Comparison of ENCODE assay signal across 8 cellular contexts in genomic region chr19:10111405-10111811, GRCh38. TPM values are rescaled to one million over a fixed set of nuclear protein-coding genes. Genes with fewer than 3 reads are reported as not detected.
DNase-seq lines count a peak whose midpoint lies in the region; TF ChIP-seq lines count a peak whose summit lies in the region.

Gene P2RY11, plus strand, starts transcription at chr19:10111693. Its CDS starts 29 bp downstream, at chr19:10111722.

- TF ChIP-seq POLR2A in stomach (IDR thresholded peaks at IDR 0.05): no peak

- H3K9me3 ChIP-seq in esophagus (ENCODE audit: control insufficient read depth in 2 of 2, insufficient read depth in 1 of 2, low read depth in 1 of 2, low read length in 1 of 2) (peaks cover 0 to 3% of the 10 kb centered on the region in 2 donors), stomach (no peaks in the 10 kb centered on the region)

- TF ChIP-seq CTCF in stomach (IDR thresholded peaks at IDR 0.05): no peak

- H3K4me1 ChIP-seq in esophagus (ENCODE audit: control insufficient read depth in 2 of 2, insufficient read depth in 2 of 2, low read length in 1 of 2): peaks cover 0 to 15% of the 10 kb centered on the region in 2 donors
- peaks cover 10 to 52% (median 37%) of the 10 kb centered on the region in 4 donors for H3K4me1 ChIP-seq in stomach

- H3K4me3 ChIP-seq in esophagus (ENCODE audit: low read depth in 1 of 2, low read length in 2 of 2): no peak within 1 kb of the TSS
- H3K4me3 ChIP-seq in stomach: no peak within 1 kb of the TSS

- TF ChIP-seq EP300 in stomach (IDR thresholded peaks at IDR 0.05): no peak

- H3K27ac Mint-ChIP-seq in activated CD4-positive, alpha-beta T cell treated with anti-CD3 and anti-CD28 coated beads, Interleukin-2, amount 10 ng/mL, durations not matched to agents 24 days and 14 days: peak within 1 kb of the TSS; percentile 91
- peak within 1 kb of the TSS; percentile 84 for H3K27ac Mint-ChIP-seq in T-helper 1 cell treated with Interleukin-12 subunit alpha and Interleukin-12 subunit beta and Interleukin-4 antibody, amounts not matched to agents 30 μg/mL and 1 μg/mL, for 36 hours

- H3K36me3 ChIP-seq in esophagus (ENCODE audit: control insufficient read depth in 2 of 2, insufficient read depth in 2 of 2, low read length in 1 of 2): peaks cover 19 to 62% of the 10 kb centered on the region in 2 donors
- H3K36me3 ChIP-seq in stomach: peaks cover 61 to 84% (median 73%) of the 10 kb centered on the region in 4 donors

- H3K9me3 Mint-ChIP-seq in activated CD4-positive, alpha-beta T cell treated with anti-CD3 and anti-CD28 coated beads, Interleukin-2, amount 10 ng/mL, durations not matched to agents 24 days and 14 days: no peaks in the 10 kb centered on the region
- H3K9me3 Mint-ChIP-seq in T-helper 1 cell treated with Interleukin-12 subunit alpha and Interleukin-12 subunit beta and Interleukin-4 antibody, amounts not matched to agents 30 μg/mL and 1 μg/mL, for 36 hours: no peaks in the 10 kb centered on the region

- H3K27me3 Mint-ChIP-seq in activated CD4-positive, alpha-beta T cell treated with anti-CD3 and anti-CD28 coated beads, Interleukin-2, amount 10 ng/mL, durations not matched to agents 24 days and 14 days: no peaks in the 10 kb centered on the region
- H3K27me3 Mint-ChIP-seq in T-helper 1 cell treated with Interleukin-12 subunit alpha and Interleukin-12 subunit beta and Interleukin-4 antibody, amounts not matched to agents 30 μg/mL and 1 μg/mL, for 36 hours (ENCODE audit: low read depth): no peaks in the 10 kb centered on the region

- H3K27ac ChIP-seq in esophagus (ENCODE audit: low read depth in 2 of 2, low read length in 1 of 2): peak within 1 kb of the TSS; percentile 14 to 36
- H3K27ac ChIP-seq in stomach: peak within 1 kb of the TSS in 4 of 5 donors; percentile 37 to 58 (median 42)

- peak within 1 kb of the TSS; percentile 74 for H3K4me3 Mint-ChIP-seq in activated CD4-positive, alpha-beta T cell treated with anti-CD3 and anti-CD28 coated beads, Interleukin-2, amount 10 ng/mL, durations not matched to agents 24 days and 14 days
- H3K4me3 Mint-ChIP-seq in T-helper 1 cell treated with Interleukin-12 subunit alpha and Interleukin-12 subunit beta and Interleukin-4 antibody, amounts not matched to agents 30 μg/mL and 1 μg/mL, for 36 hours: peak within 1 kb of the TSS; percentile 42

- H3K27me3 ChIP-seq in esophagus (ENCODE audit: control insufficient read depth in 1 of 2, insufficient read depth in 2 of 2, low read length in 2 of 2): no peaks in the 10 kb centered on the region
- no peaks in the 10 kb centered on the region for H3K27me3 ChIP-seq in stomach

- 45 to 52% methylated on average over 8 of the region's 8 CpGs for WGBS in esophagus, 2 donors
- WGBS in stomach, 5 donors: 57 to 72% (median 65%) methylated on average over 8 of the region's 8 CpGs

- DNase-seq in activated CD4-positive, alpha-beta T cell treated with anti-CD3 and anti-CD28 coated beads, Interleukin-2, amount 10 ng/mL, durations not matched to agents 24 days and 14 days: peak; percentile 73
- no peak for DNase-seq in activated CD4-positive, alpha-beta T cell treated with anti-CD3 and anti-CD28 coated beads, Interleukin-2, amount 50 U/mL, for 1 hour
- DNase-seq in stomach (no peak), glomerular visceral epithelial cell (ENCODE audit: extremely low spot score) (no peak), iPS-NIHi11 (ENCODE audit: low spot score) (no peak), COR-L47 (lab: John Stamatoyannopoulos, UW) (no peak)

- H3K36me3 Mint-ChIP-seq in activated CD4-positive, alpha-beta T cell treated with anti-CD3 and anti-CD28 coated beads, Interleukin-2, amount 10 ng/mL, durations not matched to agents 24 days and 14 days (ENCODE audit: low read depth): peaks cover 75% of the 10 kb centered on the region
- H3K36me3 Mint-ChIP-seq in T-helper 1 cell treated with Interleukin-12 subunit alpha and Interleukin-12 subunit beta and Interleukin-4 antibody, amounts not matched to agents 30 μg/mL and 1 μg/mL, for 36 hours (ENCODE audit: low read depth): peaks cover 37% of the 10 kb centered on the region

- H3K4me1 Mint-ChIP-seq in activated CD4-positive, alpha-beta T cell treated with anti-CD3 and anti-CD28 coated beads, Interleukin-2, amount 10 ng/mL, durations not matched to agents 24 days and 14 days: peaks cover 50% of the 10 kb centered on the region
- H3K4me1 Mint-ChIP-seq in T-helper 1 cell treated with Interleukin-12 subunit alpha and Interleukin-12 subunit beta and Interleukin-4 antibody, amounts not matched to agents 30 μg/mL and 1 μg/mL, for 36 hours (ENCODE audit: low read depth): peaks cover 31% of the 10 kb centered on the region

- intact Hi-C loops in activated CD4-positive, alpha-beta T cell treated with anti-CD3 and anti-CD28 coated beads, Interleukin-2, amount 10 ng/mL, durations not matched to agents 24 days and 14 days (cut with micrococcal nuclease): loop anchor here (10.0 kb wide), 1 partner anchor 177 kb away; the partner anchor contains the start of gene OLFM2
- intact Hi-C loops in stomach (cut with DNase I; ENCODE audit: low total_unique reads): loop anchor here (10.0 kb wide), 1 partner anchor 143 kb away; the partner anchor contains the start of gene MRPL4

RNA-seq across cellular contexts. Expression of gene P2RY11, which starts in this region (rescaled TPM):
- total RNA-seq in activated CD4-positive, alpha-beta T cell treated with anti-CD3 and anti-CD28 coated beads, Interleukin-2, amount 10 ng/mL, durations not matched to agents 24 days and 14 days: 61.1 and 62.5 TPM in 2 replicates
- 10 to 100 TPM in 1 of 2 donors, 1 to 10 TPM in 1; 6.6 to 12.8 TPM for polyA plus RNA-seq in esophagus
- 10 to 100 TPM in 2 of 5 donors, 1 to 10 TPM in 3; 1.8 to 24.8 (median 3.2) TPM for total RNA-seq in stomach
- polyA plus RNA-seq in stomach: 1 to 10 TPM; 4.9 to 7.8 (median 5.1) TPM
